9 cellular contexts compared by ENCODE assay signal in genomic region chr2:186780701-186781316, GRCh38.
DNase-seq lines count a peak whose midpoint lies in the region; ATAC-seq, FAIRE-seq and TF ChIP-seq lines count a peak whose summit lies in the region.
"Had no signal": no experiment of that assay in that cellular context is flagged by ENCODE, and none has a peak within 500 bp of the region (broad histone marks: within the 10 kb centered on the region; RNA-seq: fewer than 3 reads in every experiment).

No MANE protein-coding gene starts in this region.

- no peaks in the 10 kb centered on the region for H3K36me3 ChIP-seq in K562 (ENCODE audit: control insufficient read depth, insufficient read depth, low read length)

- peak; percentile 23 for DNase-seq in NCI-H1694 treated with DMSO at 0.1 percent for 48 hours (lab: John Stamatoyannopoulos, UW)
- peak in 1 of 4 experiments; percentile 17 for DNase-seq in K562 (ENCODE audit: extremely low read depth in 1 of 4, low spot score in 3 of 4)
- no peak for DNase-seq in osteocyte (ENCODE audit: extremely low spot score, unreplicated experiment)
- DNase-seq in activated CD4-positive, alpha-beta T cell treated with anti-CD3 and anti-CD28 coated beads for 36 hours, result no peak
- DNase-seq in coronary artery (ENCODE audit: low spot score), result no peak
- DNase-seq in effector CD4-positive, alpha-beta T cell, result no peak
- DNase-seq: activated CD8-positive, alpha-beta memory T cell treated with anti-CD3 and anti-CD28 coated beads, Interleukin-2, amount 50 U/mL, for 48 hours had no signal

- FAIRE-seq in K562 (lab: Jason Lieb, UNC), result peak; percentile 72

- peak; percentile 84 for ATAC-seq in K562
- no peak for ATAC-seq in activated CD4-positive, alpha-beta T cell treated with anti-CD3 and anti-CD28 coated beads for 36 hours
- no peak for ATAC-seq in GM18520 (IDR thresholded peaks at IDR 0.05; ENCODE audit: unreplicated experiment)

- no peak overlapping the region for H3K4me3 Mint-ChIP-seq in osteocyte (ENCODE audit: unreplicated experiment)
- no peak overlapping the region for H3K4me3 Mint-ChIP-seq in activated CD4-positive, alpha-beta T cell treated with anti-CD3 and anti-CD28 coated beads for 36 hours

- no peak overlapping the region for H3K27ac Mint-ChIP-seq in osteocyte (ENCODE audit: unreplicated experiment)
- no peak overlapping the region for H3K27ac Mint-ChIP-seq in activated CD4-positive, alpha-beta T cell treated with anti-CD3 and anti-CD28 coated beads for 36 hours

- intact Hi-C loops in K562 (cut with micrococcal nuclease), result no loop called here
- intact Hi-C loops in activated CD4-positive, alpha-beta T cell treated with anti-CD3 and anti-CD28 coated beads for 36 hours (cut with DNase I, micrococcal nuclease), result no loop called here

- no TSS peak for BruUV-seq in K562 (replicated peaks; lab: Mats Ljungman, UMichigan)

- H3K4me2 ChIP-seq in K562 (ENCODE audit: insufficient read depth, low read length), result no peak overlapping the region

- H3K9ac ChIP-seq in K562 (ENCODE audit: insufficient read depth in 1 of 2, low read depth in 2 of 2, low read length in 2 of 2), result no peak overlapping the region

- TF ChIP-seq POLR2A in K562 (conservative IDR thresholded peaks at IDR 0.05), result no peak

- peaks cover 25% of the 10 kb centered on the region for H3K9me3 Mint-ChIP-seq in osteocyte (ENCODE audit: unreplicated experiment)
- peaks cover 2% of the 10 kb centered on the region for H3K9me3 Mint-ChIP-seq in activated CD4-positive, alpha-beta T cell treated with anti-CD3 and anti-CD28 coated beads for 36 hours (ENCODE audit: low read depth)

- no peaks in the 10 kb centered on the region for H4K20me1 ChIP-seq in K562 (replicated peaks; ENCODE audit: control insufficient read depth, insufficient read depth, low read length)

- no peaks in the 10 kb centered on the region for H3K36me3 Mint-ChIP-seq in osteocyte (ENCODE audit: unreplicated experiment)
- no peaks in the 10 kb centered on the region for H3K36me3 Mint-ChIP-seq in activated CD4-positive, alpha-beta T cell treated with anti-CD3 and anti-CD28 coated beads for 36 hours (ENCODE audit: low read depth)

- peak; percentile 17; the same call in 1 of the 2 replicates for TF ChIP-seq CTCF in GM12875 (IDR thresholded peaks at IDR 0.05; ENCODE audit: borderline replicate concordance, insufficient read depth, low read depth, low read length)
- TF ChIP-seq CTCF in K562 (IDR thresholded peaks at IDR 0.05 in 2 of 3, conservative IDR thresholded peaks at IDR 0.05 in 1 of 3; ENCODE audit: insufficient read depth in 2 of 3, low read depth in 1 of 3, low read length in 3 of 3), result peak; percentile 20 to 31 (median 23); a peak in 2 of 6 replicates
- peak; percentile 27 for TF ChIP-seq CTCF in osteocyte (IDR thresholded peaks at IDR 0.05)
- TF ChIP-seq CTCF in coronary artery (IDR thresholded peaks at IDR 0.05), result no peak

- H3K27me3 ChIP-seq in K562 (ENCODE audit: control insufficient read depth in 2 of 2, insufficient read depth in 2 of 2, low read length in 2 of 2), result no peaks in the 10 kb centered on the region

- no peak overlapping the region for H3K27ac ChIP-seq in K562 (ENCODE audit: extremely low read depth, low read depth, low read length)
- H3K27ac ChIP-seq in coronary artery, result no peak overlapping the region

- H3K27me3 Mint-ChIP-seq in osteocyte (ENCODE audit: unreplicated experiment), result peaks cover 15% of the 10 kb centered on the region
- H3K27me3 Mint-ChIP-seq in activated CD4-positive, alpha-beta T cell treated with anti-CD3 and anti-CD28 coated beads for 36 hours, result no peaks in the 10 kb centered on the region

- no peak for TF ChIP-seq EP300 in K562 (IDR thresholded peaks at IDR 0.05; ENCODE audit: low read length)

- no peaks in the 10 kb centered on the region for H3K79me2 ChIP-seq in K562 (ENCODE audit: control insufficient read depth, insufficient read depth, low read length)

- CTCF ChIA-PET in K562 (lab: Yijun Ruan, JAX; ENCODE audit: low intra/inter-chr PET ratio), result no interaction called here
- CTCF ChIA-PET in activated CD4-positive, alpha-beta T cell treated with anti-CD3 and anti-CD28 coated beads for 36 hours (lab: Charles Lee), result interaction anchor here (0.6 to 0.9 kb wide), 2 partner anchors 17 to 271 kb away, joined by 3 read pairs; no protein-coding TSS in a partner anchor

- 1% methylated on average over 4 of the region's 4 CpGs for WGBS in K562 (ENCODE audit: insufficient coverage, low coverage, missing lambda C conversion rate)

- H3K9me3 ChIP-seq in K562 (replicated peaks; ENCODE audit: control insufficient read depth, insufficient read depth, low read depth, low read length), result no peaks in the 10 kb centered on the region

- in situ Hi-C loops in K562 (cut with MboI), result no loop called here

- no peaks in the 10 kb centered on the region for H3K4me1 Mint-ChIP-seq in osteocyte (ENCODE audit: unreplicated experiment)
- no peaks in the 10 kb centered on the region for H3K4me1 Mint-ChIP-seq in activated CD4-positive, alpha-beta T cell treated with anti-CD3 and anti-CD28 coated beads for 36 hours

- peak in 1 of 2 experiments; percentile 59; a peak in 2 of 4 replicates for TF ChIP-seq RAD21 in K562 (CRISPR knock-in tag; conservative IDR thresholded peaks at IDR 0.05 in 1 of 2, IDR thresholded peaks at IDR 0.05 in 1 of 2)

- no peak overlapping the region for H3K4me3 ChIP-seq in GM12875 (ENCODE audit: low read depth, low read length)
- H3K4me3 ChIP-seq in K562, result no peak overlapping the region
- no peak overlapping the region for H3K4me3 ChIP-seq in coronary artery

- no peaks in the 10 kb centered on the region for H3K9me1 ChIP-seq in K562 (ENCODE audit: control insufficient read depth, insufficient read depth, low read length)

- H2AFZ ChIP-seq in K562 (ENCODE audit: low read depth, low read length), result no peak overlapping the region

- H3K4me1 ChIP-seq in K562 (replicated peaks in 1 of 2; ENCODE audit: control insufficient read depth in 2 of 2, insufficient read depth in 2 of 2, low read length in 2 of 2), result no peaks in the 10 kb centered on the region

- POLR2A ChIA-PET in K562 (lab: Yijun Ruan, JAX), result interaction anchor here (0.6 kb wide), 1 partner anchor 364 kb away, joined by 3 read pairs; no protein-coding TSS in a partner anchor
- POLR2A ChIA-PET in activated CD4-positive, alpha-beta T cell treated with anti-CD3 and anti-CD28 coated beads for 36 hours (lab: Charles Lee), result no interaction called here

TF ChIP-seq in K562, 482 proteins besides CTCF, POLR2A, EP300 and RAD21:
- TF ChIP-seq ELF1 (tag; IDR thresholded peaks at IDR 0.05) (no peak), MCM3 (IDR thresholded peaks at IDR 0.05) (no peak), ZNF140 (CRISPR knock-in tag; IDR thresholded peaks at IDR 0.05) (no peak), TCF3 (CRISPR knock-in tag; IDR thresholded peaks at IDR 0.05) (no peak), STAT5A (IDR thresholded peaks at IDR 0.05; ENCODE audit: borderline replicate concordance, low read length) (no peak), TOE1 (IDR thresholded peaks at IDR 0.05; ENCODE audit: borderline replicate concordance) (no peak), TOE1 (CRISPR knock-in tag; IDR thresholded peaks at IDR 0.05; ENCODE audit: borderline replicate concordance, low read depth) (no peak), ZFP1 (CRISPR knock-in tag; IDR thresholded peaks at IDR 0.05) (no peak)
- TF ChIP-seq, protein P1, sequence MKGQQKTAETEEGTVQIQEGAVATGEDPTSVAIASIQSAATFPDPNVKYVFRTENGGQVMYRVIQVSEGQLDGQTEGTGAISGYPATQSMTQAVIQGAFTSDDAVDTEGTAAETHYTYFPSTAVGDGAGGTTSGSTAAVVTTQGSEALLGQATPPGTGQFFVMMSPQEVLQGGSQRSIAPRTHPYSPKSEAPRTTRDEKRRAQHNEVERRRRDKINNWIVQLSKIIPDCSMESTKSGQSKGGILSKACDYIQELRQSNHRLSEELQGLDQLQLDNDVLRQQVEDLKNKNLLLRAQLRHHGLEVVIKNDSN (CRISPR knock-in tag; IDR thresholded peaks at IDR 0.05), result no peak
